21 cellular contexts compared by ENCODE assay signal in the genomic region with DNA sequence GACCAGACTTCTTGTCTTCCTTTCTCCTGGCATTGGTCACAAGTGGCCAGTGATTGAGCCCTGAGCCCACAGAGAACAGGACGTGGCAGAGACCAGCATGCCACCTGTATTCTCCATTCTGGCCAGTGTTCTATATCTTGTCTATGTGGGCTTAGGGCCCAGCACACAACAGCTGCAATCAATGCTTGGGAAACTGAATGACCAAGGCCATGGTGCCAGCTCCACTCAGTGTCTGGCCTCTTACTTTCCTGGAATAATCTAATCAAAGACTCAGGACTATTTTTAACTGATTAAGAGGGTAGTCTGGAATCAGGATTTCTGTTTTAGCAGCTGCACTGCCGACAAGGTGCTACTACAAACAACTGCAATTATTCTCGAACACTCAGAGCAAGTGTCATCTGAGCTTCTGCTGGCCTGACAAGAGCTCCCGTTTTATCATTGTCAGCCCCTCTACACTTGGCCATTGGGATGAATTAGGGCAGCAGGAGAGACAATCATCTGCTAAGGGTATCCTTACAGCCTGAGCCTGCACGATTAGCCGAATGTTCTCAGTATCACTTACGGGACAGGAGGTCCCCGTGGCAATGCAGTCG.
DNase-seq lines count a peak whose midpoint lies in the region; ATAC-seq and TF ChIP-seq lines count a peak whose summit lies in the region.
"Had no signal": no experiment of that assay in that cellular context is flagged by ENCODE, and none has a peak within 500 bp of the region (broad histone marks: within the 10 kb centered on the region; RNA-seq: fewer than 3 reads in every experiment).

No MANE protein-coding gene starts in this region.

- H3K36me3 Mint-ChIP-seq in activated CD4-positive, alpha-beta memory T cell treated with anti-CD3 and anti-CD28 coated beads for 36 hours: no peaks in the 10 kb centered on the region
- H3K36me3 Mint-ChIP-seq: CD4-positive, alpha-beta memory T cell had no signal

- H3K36me3 ChIP-seq in gastrocnemius medialis: no peaks in the 10 kb centered on the region

- H3K27me3 Mint-ChIP-seq in activated CD4-positive, alpha-beta memory T cell treated with anti-CD3 and anti-CD28 coated beads for 36 hours: peaks cover 6% of the 10 kb centered on the region

- no peaks in the 10 kb centered on the region for H3K9me3 ChIP-seq in gastrocnemius medialis

- peak; percentile 64 to 71 for ATAC-seq in gastrocnemius medialis
- ATAC-seq: GM12878, GM23338, HepG2 had no signal

- H3K27ac Mint-ChIP-seq in activated CD4-positive, alpha-beta memory T cell treated with anti-CD3 and anti-CD28 coated beads for 36 hours: no peak overlapping the region
- H3K27ac Mint-ChIP-seq: CD4-positive, alpha-beta memory T cell; GM23338 had no signal

- H3K4me3 Mint-ChIP-seq in activated CD4-positive, alpha-beta memory T cell treated with anti-CD3 and anti-CD28 coated beads for 36 hours: no peak overlapping the region
- H3K4me3 Mint-ChIP-seq: CD4-positive, alpha-beta memory T cell; GM23338; H9 had no signal

- no peak for TF ChIP-seq POLR2A in gastrocnemius medialis (IDR thresholded peaks at IDR 0.05)

- in situ Hi-C loops in gastrocnemius medialis (cut with MboI; ENCODE audit: low sequenced_read_pairs in 4 of 4): no loop called here

- H3K4me1 ChIP-seq in gastrocnemius medialis: peaks cover 0 to 52% of the 10 kb centered on the region in 2 donors

- DNase-seq in NCI-H2029 treated with DMSO at 0.1 percent for 48 hours (lab: John Stamatoyannopoulos, UW): peak; percentile 94
- peak; percentile 39 for DNase-seq in NCI-H510A (lab: John Stamatoyannopoulos, UW)
- DNase-seq in SK-N-DZ (ENCODE audit: low spot score): peak; percentile 61
- DNase-seq in gastrocnemius medialis: peak; percentile 40 to 70
- DNase-seq in effector CD8-positive, alpha-beta T cell (lab: John Stamatoyannopoulos, UW): no peak
- no peak for DNase-seq in NCI-H1694 (lab: John Stamatoyannopoulos, UW)
- DNase-seq in activated CD4-positive, alpha-beta memory T cell treated with anti-CD3 and anti-CD28 coated beads for 36 hours: no peak
- DNase-seq: C1 segment of cervical spinal cord; CD4-positive, alpha-beta memory T cell; COR-L47; H9; Karpas-422; NCI-H1105; NCI-H146; NCI-H2081; NCI-H446; NCI-H526 treated with DMSO at 0.1 percent for 48 hours; T-helper 1 cell had no signal

- intact Hi-C loops in gastrocnemius medialis (cut with DNase I; ENCODE audit: low total_unique reads): loop anchor here (2.0 kb wide), 1 partner anchor 44 kb away; no protein-coding TSS in a partner anchor
- intact Hi-C loops in activated CD4-positive, alpha-beta memory T cell treated with anti-CD3 and anti-CD28 coated beads for 36 hours (cut with micrococcal nuclease): no loop called here

- no peaks in the 10 kb centered on the region for H3K9me3 Mint-ChIP-seq in activated CD4-positive, alpha-beta memory T cell treated with anti-CD3 and anti-CD28 coated beads for 36 hours
- H3K9me3 Mint-ChIP-seq: GM23338, H9 had no signal

- POLR2A ChIA-PET in activated CD4-positive, alpha-beta memory T cell treated with anti-CD3 and anti-CD28 coated beads for 36 hours (lab: Charles Lee): no interaction called here

- TF ChIP-seq CTCF in gastrocnemius medialis (IDR thresholded peaks at IDR 0.05 in 4 of 5, conservative IDR thresholded peaks at IDR 0.05 in 1 of 5): no peak

- no peaks in the 10 kb centered on the region for H3K27me3 ChIP-seq in gastrocnemius medialis

- peak overlapping the region; percentile 63 to 83 (median 74) for H3K27ac ChIP-seq in gastrocnemius medialis

- CTCF ChIA-PET in activated CD4-positive, alpha-beta memory T cell treated with anti-CD3 and anti-CD28 coated beads for 36 hours (lab: Charles Lee): no interaction called here

- H3K4me1 Mint-ChIP-seq in activated CD4-positive, alpha-beta memory T cell treated with anti-CD3 and anti-CD28 coated beads for 36 hours (ENCODE audit: low read depth): no peaks in the 10 kb centered on the region
- H3K4me1 Mint-ChIP-seq: CD4-positive, alpha-beta memory T cell; H9 had no signal

- no peak overlapping the region for H3K4me3 ChIP-seq in gastrocnemius medialis
- H3K4me3 ChIP-seq: GM12878, GM23338 had no signal

Comparison
In these comparisons a context has a peak if more than half of its experiments do, and no peak if none do; other contexts are left out.
1. DNase-seq: peak in NCI-H2029 treated with DMSO at 0.1 percent for 48 hours (single experiment), NCI-H510A (single experiment), SK-N-DZ (single experiment) and gastrocnemius medialis (2 of 2); none in effector CD8-positive, alpha-beta T cell (single experiment), NCI-H1694 (single experiment) and activated CD4-positive, alpha-beta memory T cell treated with anti-CD3 and anti-CD28 coated beads for 36 hours (single experiment).